ENCODE assay signal across 9 cellular contexts in genomic region chr20:63183422-63184146, GRCh38. TPM values are rescaled to one million over a fixed set of nuclear protein-coding genes. Genes with fewer than 3 reads are reported as not detected.
A peak's percentile ranks its signal among the peaks of the same experiment; 100 is the strongest.
DNase-seq lines count a peak whose midpoint lies in the region; ATAC-seq and TF ChIP-seq lines count a peak whose summit lies in the region.
"Had no signal": no experiment of that assay in that cellular context is flagged by ENCODE, and none has a peak within 500 bp of the region (broad histone marks: within the 10 kb centered on the region; RNA-seq: fewer than 3 reads in every experiment).

No MANE protein-coding gene starts in this region.

- intact Hi-C loops in head of caudate nucleus (cut with DNase I) (no loop called here), spleen (cut with DNase I; ENCODE audit: low total_unique reads) (no loop called here)

- no peaks in the 10 kb centered on the region for H4K20me1 ChIP-seq in OCI-LY1 (ENCODE audit: insufficient read depth, low read length)

- no peaks in the 10 kb centered on the region for H3K4me1 Mint-ChIP-seq in activated T-helper 17 cell treated with anti-CD3 and anti-CD28 coated beads, Interleukin-2, amount 50 U/mL, for 72 hours

- H3K9me3 ChIP-seq in OCI-LY1 (ENCODE audit: low read length) (no peaks in the 10 kb centered on the region), spleen (no peaks in the 10 kb centered on the region)

- H3K4me1 ChIP-seq in OCI-LY1 (ENCODE audit: insufficient read depth, low read length, severe bottlenecking) (no peaks in the 10 kb centered on the region), spleen (peaks cover 0 to 16% (median 13%) of the 10 kb centered on the region in 6 donors)

- H3K27ac Mint-ChIP-seq in activated T-helper 17 cell treated with anti-CD3 and anti-CD28 coated beads, Interleukin-2, amount 50 U/mL, for 72 hours: no peak overlapping the region

- no peaks in the 10 kb centered on the region; the same call in 1 of the 2 replicates for H3K27me3 ChIP-seq in GM06990 (replicated peaks; ENCODE audit: control insufficient read depth, insufficient read depth, low read length)
- no peaks in the 10 kb centered on the region for H3K27me3 ChIP-seq in OCI-LY1 (ENCODE audit: insufficient read depth, low read length)
- peaks cover 2 to 55% (median 37%) of the 10 kb centered on the region in 7 donors for H3K27me3 ChIP-seq in spleen (replicated peaks in 1 of 7)

- no peak overlapping the region for H3K4me3 Mint-ChIP-seq in activated T-helper 17 cell treated with anti-CD3 and anti-CD28 coated beads, Interleukin-2, amount 50 U/mL, for 72 hours

- no peak overlapping the region for H3K9ac ChIP-seq in OCI-LY1 (ENCODE audit: low read length)

- peaks cover 6% of the 10 kb centered on the region for H3K27me3 Mint-ChIP-seq in activated T-helper 17 cell treated with anti-CD3 and anti-CD28 coated beads, Interleukin-2, amount 50 U/mL, for 72 hours

- H3F3A ChIP-seq in OCI-LY1 (ENCODE audit: insufficient read depth, low read length): no peaks in the 10 kb centered on the region

- H3K4me2 ChIP-seq in OCI-LY1 (ENCODE audit: low read length): no peak overlapping the region

- no peak overlapping the region for H2AFZ ChIP-seq in OCI-LY1 (ENCODE audit: low read length)

- ATAC-seq in activated T-helper 17 cell treated with anti-CD3 and anti-CD28 coated beads, Interleukin-2, amount 50 U/mL, for 72 hours (replicated peaks): peak; percentile 55

- TF ChIP-seq CTCF in 22Rv1 (IDR thresholded peaks at IDR 0.05) (peak; percentile 95), GM06990 (IDR thresholded peaks at IDR 0.05; ENCODE audit: insufficient read depth, low read length, poor library complexity, severe bottlenecking) (peak; percentile 90), OCI-LY1 (IDR thresholded peaks at IDR 0.05; ENCODE audit: low read length) (peak; percentile 89), spleen (IDR thresholded peaks at IDR 0.05 in 8 of 11, conservative IDR thresholded peaks at IDR 0.05 in 3 of 11) (peak; percentile 34 to 85 (median 69))

- H3K9me3 Mint-ChIP-seq in activated T-helper 17 cell treated with anti-CD3 and anti-CD28 coated beads, Interleukin-2, amount 50 U/mL, for 72 hours: no peaks in the 10 kb centered on the region

- H3K4me3 ChIP-seq in GM06990 (replicated peaks; ENCODE audit: low read depth, low read length) (no peak overlapping the region), OCI-LY1 (ENCODE audit: low read depth, low read length, poor library complexity, severe bottlenecking) (no peak overlapping the region), spleen (no peak overlapping the region)

- no peaks in the 10 kb centered on the region for H3K79me2 ChIP-seq in OCI-LY1 (ENCODE audit: insufficient read depth, low read length)

- 47 to 79% (median 51%) methylated on average over 8 to 13 of the region's 13 CpGs for WGBS in spleen, 5 donors

- no peak for TF ChIP-seq POLR2A in spleen (IDR thresholded peaks at IDR 0.05)

- H3K27ac ChIP-seq in 22Rv1: no peak overlapping the region
- H3K27ac ChIP-seq in OCI-LY1 (ENCODE audit: low read depth, low read length, poor library complexity, severe bottlenecking): no peak overlapping the region
- H3K27ac ChIP-seq in spleen: no peak overlapping the region
- H3K27ac ChIP-seq: epithelial cell of prostate had no signal

- no peaks in the 10 kb centered on the region for H3K36me3 ChIP-seq in GM06990 (ENCODE audit: control insufficient read depth, insufficient read depth, low read length)
- no peaks in the 10 kb centered on the region for H3K36me3 ChIP-seq in OCI-LY1 (ENCODE audit: insufficient read depth, low read length)
- no peaks in the 10 kb centered on the region for H3K36me3 ChIP-seq in spleen

- DNase-seq in GM06990 (ENCODE audit: extremely low read depth, insufficient read length): no peak
- peak in 29 of 42 donors; percentile 32 to 75 (median 56) for DNase-seq in head of caudate nucleus
- peak; percentile 83 for DNase-seq in spleen
- DNase-seq in GOT3 (lab: John Stamatoyannopoulos, UW): no peak
- DNase-seq in globus pallidus (ENCODE audit: low spot score): no peak

- no peaks in the 10 kb centered on the region for H3K9me2 ChIP-seq in OCI-LY1 (ENCODE audit: low read depth, low read length)

- no peaks in the 10 kb centered on the region for H3K36me3 Mint-ChIP-seq in activated T-helper 17 cell treated with anti-CD3 and anti-CD28 coated beads, Interleukin-2, amount 50 U/mL, for 72 hours (ENCODE audit: low read depth)

RNA-seq across cellular contexts. Expression of gene YTHDF1, which starts 32.3 kb away (rescaled TPM):
- 10 to 100 TPM; 23.7 to 40.3 TPM for total RNA-seq in activated T-helper 17 cell treated with anti-CD3 and anti-CD28 coated beads, Interleukin-2, amount 50 U/mL, for 72 hours
- 10 to 100 TPM; 30.8 to 41.6 (median 35.9) TPM for total RNA-seq in spleen
- 10 to 100 TPM; 18.8 to 24.3 (median 21.2) TPM for polyA plus RNA-seq in spleen

RNA-seq across cellular contexts. Expression of gene BIRC7, which starts 52.1 kb away (rescaled TPM):
- total RNA-seq in activated T-helper 17 cell treated with anti-CD3 and anti-CD28 coated beads, Interleukin-2, amount 50 U/mL, for 72 hours: under 1 TPM in 1 of 2 donors, not detected in 1; 0.61 TPM
- total RNA-seq in spleen: 1 to 10 TPM in 3 of 7 donors, under 1 TPM in 2, not detected in 2; 0.40 to 1.3 (median 1.0) TPM
- 1 to 10 TPM; 1.1 to 2.9 (median 1.4) TPM for polyA plus RNA-seq in spleen

Comparison
In these comparisons a context has a peak if more than half of its experiments do, and no peak if none do; other contexts are left out.
1. DNase-seq: peak in head of caudate nucleus (29 of 42) and spleen (single experiment); none in GM06990 (single experiment), GOT3 (single experiment) and globus pallidus (single experiment).
2. Peak in every context shown above with its lines, with median percentiles within 50 percentile points of each other: CTCF ChIP-seq.